1 cellular context compared by ENCODE assay signal in genomic region chr2:12318427-12319057, GRCh38.
TF ChIP-seq lines count a peak whose summit lies in the region.

No MANE protein-coding gene starts in this region.

TF ChIP-seq in IMR-90, 13 proteins besides CTCF, POLR2A, EP300 and RAD21 (continued from another document):
- TF ChIP-seq ELK1 (IDR thresholded peaks at IDR 0.05; ENCODE audit: borderline replicate concordance, low read depth, low read length) (no peak), FOS (IDR thresholded peaks at IDR 0.05; ENCODE audit: low read depth, low read length) (no peak), SMC3 (IDR thresholded peaks at IDR 0.05; ENCODE audit: low read depth, low read length) (no peak)
